In the genomic region with DNA sequence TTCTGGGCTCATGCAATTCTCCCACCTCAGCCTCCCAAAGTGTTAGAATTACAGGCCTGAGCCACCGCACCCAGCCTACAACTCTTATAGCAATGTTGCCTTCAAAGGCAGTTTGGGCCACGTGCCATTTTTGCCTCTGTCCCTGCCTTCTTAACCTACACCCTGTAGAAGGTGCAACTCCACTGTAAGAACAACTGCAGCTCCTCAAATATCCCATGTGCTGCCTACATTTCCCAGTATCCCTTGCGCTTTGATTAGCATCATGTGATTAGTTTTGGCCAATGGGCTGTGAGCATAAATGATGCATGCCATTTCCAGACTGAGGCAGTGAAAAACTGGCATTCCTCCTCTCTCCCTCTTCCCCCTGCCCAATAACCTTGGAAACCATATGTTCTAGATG, we compare ENCODE assay signal across 9 cellular contexts.
DNase-seq lines count a peak whose midpoint lies in the region; ATAC-seq and TF ChIP-seq lines count a peak whose summit lies in the region.
"Had no signal": no experiment of that assay in that cellular context is flagged by ENCODE, and none has a peak within 500 bp of the region (broad histone marks: within the 10 kb centered on the region; RNA-seq: fewer than 3 reads in every experiment).

No MANE protein-coding gene starts in this region.

- peaks cover 0 to 20% (median 0%) of the 10 kb centered on the region in 4 donors for H3K27me3 ChIP-seq in esophagus muscularis mucosa
- H3K27me3 ChIP-seq in gastroesophageal sphincter = peaks cover 10% of the 10 kb centered on the region

- no peaks in the 10 kb centered on the region for H3K4me1 Mint-ChIP-seq in activated CD4-positive, alpha-beta memory T cell treated with anti-CD3 and anti-CD28 coated beads for 36 hours (ENCODE audit: low read depth)
- peaks cover 22% of the 10 kb centered on the region for H3K4me1 Mint-ChIP-seq in nephron

- H3K27ac ChIP-seq in esophagus muscularis mucosa (replicated peaks in 1 of 4) (no peak overlapping the region), gastroesophageal sphincter (no peak overlapping the region)

- TF ChIP-seq EP300 in esophagus muscularis mucosa (IDR thresholded peaks at IDR 0.05) = no peak
- TF ChIP-seq EP300 in gastroesophageal sphincter (IDR thresholded peaks at IDR 0.05) = no peak

- no peak for TF ChIP-seq CTCF in nephron (IDR thresholded peaks at IDR 0.05; ENCODE audit: unreplicated experiment in 3 of 3)
- TF ChIP-seq CTCF in esophagus muscularis mucosa (IDR thresholded peaks at IDR 0.05) = no peak
- TF ChIP-seq CTCF in gastroesophageal sphincter (IDR thresholded peaks at IDR 0.05) = no peak

- H3K27ac Mint-ChIP-seq in activated CD4-positive, alpha-beta memory T cell treated with anti-CD3 and anti-CD28 coated beads for 36 hours = no peak overlapping the region
- peak overlapping the region in 2 of 3 experiments; percentile 38 to 52 for H3K27ac Mint-ChIP-seq in nephron

- CTCF ChIA-PET in activated CD4-positive, alpha-beta memory T cell treated with anti-CD3 and anti-CD28 coated beads for 36 hours (lab: Charles Lee) = no interaction called here

- WGBS in esophagus muscularis mucosa = 93% methylated on average over 3 of the region's 3 CpGs
- WGBS in gastroesophageal sphincter (ENCODE audit: low coverage in 1 of 2), 2 donors = 67% methylated on average over 1 to 3 of the region's 3 CpGs

- H3K4me1 ChIP-seq in esophagus muscularis mucosa (no peaks in the 10 kb centered on the region), gastroesophageal sphincter (no peaks in the 10 kb centered on the region)

- no peak overlapping the region for H3K4me3 ChIP-seq in Jurkat, Clone E6-1 (ENCODE audit: low read length)
- H3K4me3 ChIP-seq in esophagus muscularis mucosa (no peak overlapping the region), gastroesophageal sphincter (no peak overlapping the region)

- H3K27me3 Mint-ChIP-seq in activated CD4-positive, alpha-beta memory T cell treated with anti-CD3 and anti-CD28 coated beads for 36 hours = peaks cover 9% of the 10 kb centered on the region
- peaks cover 24% of the 10 kb centered on the region for H3K27me3 Mint-ChIP-seq in nephron (ENCODE audit: low read depth)

- intact Hi-C loops in activated CD4-positive, alpha-beta memory T cell treated with anti-CD3 and anti-CD28 coated beads for 36 hours (cut with micrococcal nuclease) = no loop called here
- intact Hi-C loops in esophagus muscularis mucosa (cut with DNase I) = no loop called here

- POLR2A ChIA-PET in activated CD4-positive, alpha-beta memory T cell treated with anti-CD3 and anti-CD28 coated beads for 36 hours (lab: Charles Lee) = no interaction called here

- H3K36me3 ChIP-seq in esophagus muscularis mucosa (no peaks in the 10 kb centered on the region), gastroesophageal sphincter (no peaks in the 10 kb centered on the region)

- H3K9me3 ChIP-seq in esophagus muscularis mucosa (no peaks in the 10 kb centered on the region), gastroesophageal sphincter (no peaks in the 10 kb centered on the region)

- TF ChIP-seq POLR2A in esophagus muscularis mucosa (IDR thresholded peaks at IDR 0.05; ENCODE audit: low read depth) (no peak), gastroesophageal sphincter (IDR thresholded peaks at IDR 0.05) (no peak)

- DNase-seq in activated T-cell treated with anti-CD3 and anti-CD28 coated beads for 48 hours (ENCODE audit: low read depth) (peak; percentile 2), esophagus muscularis mucosa (ENCODE audit: extremely low spot score) (no peak)
- no peak for DNase-seq in activated T-cell treated with anti-CD3 and anti-CD28 coated beads, Interleukin-2, amount 50 U/mL, for 1 hour
- DNase-seq in Jurkat, Clone E6-1 (ENCODE audit: low read depth, low spot score) = peak; percentile 65
- peak; percentile 14 for DNase-seq in activated CD4-positive, alpha-beta memory T cell treated with anti-CD3 and anti-CD28 coated beads for 36 hours
- DNase-seq: NK-92 treated with Interleukin-12 subunit alpha and Interleukin-12 subunit beta, amount 100 ng/mL, for 24 hours had no signal

- H3K9me3 Mint-ChIP-seq in activated CD4-positive, alpha-beta memory T cell treated with anti-CD3 and anti-CD28 coated beads for 36 hours = no peaks in the 10 kb centered on the region
- H3K9me3 Mint-ChIP-seq in nephron = peaks cover 3% of the 10 kb centered on the region

- H3K36me3 Mint-ChIP-seq in activated CD4-positive, alpha-beta memory T cell treated with anti-CD3 and anti-CD28 coated beads for 36 hours = no peaks in the 10 kb centered on the region
- no peaks in the 10 kb centered on the region for H3K36me3 Mint-ChIP-seq in nephron (ENCODE audit: low read depth)

- ATAC-seq in HG03521 (IDR thresholded peaks at IDR 0.05; ENCODE audit: unreplicated experiment) (no peak), gastroesophageal sphincter (no peak)

- H3K4me3 Mint-ChIP-seq in activated CD4-positive, alpha-beta memory T cell treated with anti-CD3 and anti-CD28 coated beads for 36 hours = no peak overlapping the region
- H3K4me3 Mint-ChIP-seq in nephron = no peak overlapping the region

Comparison
In these comparisons a context has a peak if more than half of its experiments do, and no peak if none do; other contexts are left out.
1. DNase-seq: peak in activated T-cell treated with anti-CD3 and anti-CD28 coated beads for 48 hours (single experiment), Jurkat, Clone E6-1 (single experiment) and activated CD4-positive, alpha-beta memory T cell treated with anti-CD3 and anti-CD28 coated beads for 36 hours (single experiment); none in activated T-cell treated with anti-CD3 and anti-CD28 coated beads, Interleukin-2, amount 50 U/mL, for 1 hour (single experiment) and esophagus muscularis mucosa (single experiment).